In genomic region chr7:103031024-103031423, GRCh38 we compare ENCODE assay signal across 26 cellular contexts. TPM values are rescaled to one million over a fixed set of nuclear protein-coding genes. Genes with fewer than 3 reads are reported as not detected.
"Had no signal": no experiment of that assay in that cellular context is flagged by ENCODE, and none has a peak within 500 bp of the region (broad histone marks: within the 10 kb centered on the region; RNA-seq: fewer than 3 reads in every experiment).

No MANE protein-coding gene starts in this region.

- H3K9me3 ChIP-seq: colonic mucosa, esophagus muscularis mucosa, esophagus squamous epithelium, gastrocnemius medialis, gastroesophageal sphincter, heart left ventricle, heart right ventricle had no signal

- H3K4me3 ChIP-seq: colonic mucosa, coronary artery, dorsolateral prefrontal cortex, esophagus muscularis mucosa, esophagus squamous epithelium, gastrocnemius medialis, gastroesophageal sphincter, heart left ventricle, heart right ventricle had no signal

- H3K36me3 ChIP-seq: colonic mucosa, esophagus muscularis mucosa, esophagus squamous epithelium, gastrocnemius medialis, gastroesophageal sphincter, heart left ventricle, heart right ventricle had no signal

- H3K27ac ChIP-seq: colonic mucosa, coronary artery, dorsolateral prefrontal cortex, epithelial cell of prostate, esophagus muscularis mucosa, esophagus squamous epithelium, foreskin keratinocyte, gastrocnemius medialis, gastroesophageal sphincter, heart left ventricle, heart right ventricle had no signal

- H3K4me3 Mint-ChIP-seq: dendritic cell treated with granulocyte-macrophage colony-stimulating factor and Interleukin-4, amounts not matched to agents 40 ng/mL and 50 ng/mL, for 4 days; effector memory CD8-positive, alpha-beta T cell; endodermal cell had no signal

- H3K4me1 ChIP-seq: colonic mucosa, esophagus muscularis mucosa, esophagus squamous epithelium, foreskin keratinocyte, gastrocnemius medialis, gastroesophageal sphincter, heart left ventricle, heart right ventricle had no signal

- FAIRE-seq: colon, endometrium, endothelial cell of umbilical vein had no signal

- H3K27ac Mint-ChIP-seq: dendritic cell treated with granulocyte-macrophage colony-stimulating factor and Interleukin-4, amounts not matched to agents 40 ng/mL and 50 ng/mL, for 4 days; endodermal cell had no signal

- ATAC-seq: effector memory CD8-positive, alpha-beta T cell; esophagus mucosa; gastrocnemius medialis; gastroesophageal sphincter; heart left ventricle; heart right ventricle had no signal

- H3K27me3 Mint-ChIP-seq: dendritic cell treated with granulocyte-macrophage colony-stimulating factor and Interleukin-4, amounts not matched to agents 40 ng/mL and 50 ng/mL, for 4 days had no signal

- H3K4me1 Mint-ChIP-seq: endodermal cell had no signal

- H3K9me3 Mint-ChIP-seq: effector memory CD8-positive, alpha-beta T cell had no signal

- DNase-seq: colonic mucosa; cortex of kidney; dorsolateral prefrontal cortex; effector CD4-positive, alpha-beta T cell; effector CD8-positive, alpha-beta T cell; effector memory CD4-positive, alpha-beta T cell; effector memory CD8-positive, alpha-beta T cell; endodermal cell; erythroblast; esophagus squamous epithelium; foreskin melanocyte; gastrocnemius medialis; glutamatergic neuron; head of caudate nucleus; heart left ventricle; heart right ventricle had no signal

- H3K27me3 ChIP-seq: colonic mucosa, dorsolateral prefrontal cortex, esophagus muscularis mucosa, esophagus squamous epithelium, foreskin keratinocyte, gastrocnemius medialis, gastroesophageal sphincter, heart left ventricle, heart right ventricle had no signal

RNA-seq across cellular contexts. Expression of gene FBXL13, which starts 43.6 kb away (rescaled TPM):
- polyA plus RNA-seq: foreskin keratinocyte had no signal
